Comparison of ENCODE assay signal across 21 cellular contexts in the genomic region with DNA sequence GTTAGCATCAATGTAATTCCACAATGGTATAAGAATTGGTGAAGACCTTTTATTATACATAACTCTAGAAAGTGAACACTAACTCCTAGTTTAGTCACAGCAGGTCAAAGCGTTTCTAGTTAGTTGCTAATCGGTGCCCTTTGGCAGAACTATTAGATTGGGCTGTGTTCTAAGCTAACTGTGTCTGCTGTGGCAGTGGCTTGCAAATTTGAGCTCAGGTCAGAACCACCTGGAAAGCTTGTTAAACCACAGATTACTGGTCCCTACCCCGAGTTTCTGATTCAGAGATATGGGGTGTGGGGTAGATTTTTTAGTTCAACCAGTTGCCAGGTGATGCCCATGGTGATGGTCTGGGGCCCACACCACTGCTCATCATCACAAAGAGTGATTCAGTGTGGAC.
"Had no signal": no experiment of that assay in that cellular context is flagged by ENCODE, and none has a peak within 500 bp of the region (broad histone marks: within the 10 kb centered on the region; RNA-seq: fewer than 3 reads in every experiment).

No MANE protein-coding gene starts in this region.

- H3K27ac Mint-ChIP-seq: endodermal cell; memory B cell; naive thymus-derived CD4-positive, alpha-beta T cell had no signal

- H3K4me2 ChIP-seq: hepatocyte had no signal

- H3K4me1 ChIP-seq: foreskin keratinocyte, left ventricle myocardium inferior, lower lobe of right lung, psoas muscle, thyroid gland, upper lobe of left lung, uterus had no signal

- H3K27ac ChIP-seq: foreskin keratinocyte, hepatocyte, left ventricle myocardium inferior, lower lobe of right lung, psoas muscle, thyroid gland, upper lobe of left lung, uterus had no signal

- H3K4me3 ChIP-seq: hepatocyte, left ventricle myocardium inferior, lower lobe of right lung, psoas muscle, thyroid gland, upper lobe of left lung, uterus had no signal

- DNase-seq: dermis blood vessel endothelial cell; effector CD4-positive, alpha-beta T cell; endodermal cell; erythroblast; foreskin keratinocyte; head of caudate nucleus; kidney; left cardiac atrium; left ventricle myocardium inferior; lower lobe of right lung; naive thymus-derived CD4-positive, alpha-beta T cell; nephron progenitor cell; psoas muscle; stimulated activated CD4-positive, alpha-beta T cell treated with anti-CD3 and anti-CD28 coated beads, Interleukin-2, amount 100 ng/mL, for 24 hours; stimulated activated CD4-positive, alpha-beta T cell treated with anti-CD3 and anti-CD28 coated beads, Interleukin-4, amount 100 ng/mL, for 4 hours; stimulated activated naive CD4-positive, alpha-beta T cell treated with Interleukin-2 at 50 U/mL for 16 hours; thyroid gland; upper lobe of left lung; uterus had no signal

- H3K4me3 Mint-ChIP-seq: endodermal cell; memory B cell; naive thymus-derived CD4-positive, alpha-beta T cell had no signal

- H3K4me1 Mint-ChIP-seq: memory B cell; naive thymus-derived CD4-positive, alpha-beta T cell had no signal

- H3K79me2 ChIP-seq: hepatocyte had no signal

- H3K36me3 ChIP-seq: left ventricle myocardium inferior, lower lobe of right lung, upper lobe of left lung, uterus had no signal

- H3K36me3 Mint-ChIP-seq: memory B cell; naive thymus-derived CD4-positive, alpha-beta T cell had no signal

- H3K9me3 ChIP-seq: left ventricle myocardium inferior, lower lobe of right lung, psoas muscle, thyroid gland, upper lobe of left lung, uterus had no signal

- ATAC-seq: foreskin keratinocyte, psoas muscle had no signal

- H3K9me3 Mint-ChIP-seq: endodermal cell; memory B cell; naive thymus-derived CD4-positive, alpha-beta T cell had no signal

- H3K27me3 ChIP-seq: thyroid gland, upper lobe of left lung, uterus had no signal

- H2AFZ ChIP-seq: hepatocyte had no signal
